Comparison of ENCODE assay signal across 8 cellular contexts in genomic region chr1:199041173-199041914, GRCh38.
A peak's percentile ranks its signal among the peaks of the same experiment; 100 is the strongest.
DNase-seq lines count a peak whose midpoint lies in the region; ATAC-seq lines count a peak whose summit lies in the region.

No MANE protein-coding gene starts in this region.

- ATAC-seq in GM21367 (IDR thresholded peaks at IDR 0.05; ENCODE audit: unreplicated experiment): peak; percentile 98
- ATAC-seq in HG03571 (IDR thresholded peaks at IDR 0.05; ENCODE audit: unreplicated experiment): peak; percentile 98
- peak; percentile 82 for ATAC-seq in activated naive CD8-positive, alpha-beta T cell treated with anti-CD3 and anti-CD28 coated beads, Interleukin-2, amount 50 U/mL, for 24 hours

- DNase-seq in GF-D8 (lab: John Stamatoyannopoulos, UW) (peak; percentile 100), anterior cingulate cortex (lab: John Stamatoyannopoulos, UW) (no peak), G401 (ENCODE audit: low spot score) (no peak), DMS 273 treated with DMSO at 0.1 percent for 48 hours (lab: John Stamatoyannopoulos, UW) (no peak), C1 segment of cervical spinal cord (lab: John Stamatoyannopoulos, UW) (no peak)
- no peak for DNase-seq in activated naive CD8-positive, alpha-beta T cell treated with anti-CD3 and anti-CD28 coated beads, Interleukin-2, amount 50 U/mL, for 24 hours

- H3K36me3 Mint-ChIP-seq in activated naive CD8-positive, alpha-beta T cell treated with anti-CD3 and anti-CD28 coated beads, Interleukin-2, amount 50 U/mL, for 24 hours (ENCODE audit: low read depth): peaks cover 3% of the 10 kb centered on the region

- in situ Hi-C loops in G401 (cut with HindIII; ENCODE audit: low sequenced_read_pairs): no loop called here

- H3K9me3 Mint-ChIP-seq in activated naive CD8-positive, alpha-beta T cell treated with anti-CD3 and anti-CD28 coated beads, Interleukin-2, amount 50 U/mL, for 24 hours: no peaks in the 10 kb centered on the region

- H3K4me3 Mint-ChIP-seq in activated naive CD8-positive, alpha-beta T cell treated with anti-CD3 and anti-CD28 coated beads, Interleukin-2, amount 50 U/mL, for 24 hours: peak overlapping the region; percentile 46

- peaks cover 2% of the 10 kb centered on the region for H3K27me3 Mint-ChIP-seq in activated naive CD8-positive, alpha-beta T cell treated with anti-CD3 and anti-CD28 coated beads, Interleukin-2, amount 50 U/mL, for 24 hours

- H3K27ac Mint-ChIP-seq in activated naive CD8-positive, alpha-beta T cell treated with anti-CD3 and anti-CD28 coated beads, Interleukin-2, amount 50 U/mL, for 24 hours: peak overlapping the region; percentile 79

- H3K4me1 Mint-ChIP-seq in activated naive CD8-positive, alpha-beta T cell treated with anti-CD3 and anti-CD28 coated beads, Interleukin-2, amount 50 U/mL, for 24 hours: peaks cover 29% of the 10 kb centered on the region
